In the genomic region with DNA sequence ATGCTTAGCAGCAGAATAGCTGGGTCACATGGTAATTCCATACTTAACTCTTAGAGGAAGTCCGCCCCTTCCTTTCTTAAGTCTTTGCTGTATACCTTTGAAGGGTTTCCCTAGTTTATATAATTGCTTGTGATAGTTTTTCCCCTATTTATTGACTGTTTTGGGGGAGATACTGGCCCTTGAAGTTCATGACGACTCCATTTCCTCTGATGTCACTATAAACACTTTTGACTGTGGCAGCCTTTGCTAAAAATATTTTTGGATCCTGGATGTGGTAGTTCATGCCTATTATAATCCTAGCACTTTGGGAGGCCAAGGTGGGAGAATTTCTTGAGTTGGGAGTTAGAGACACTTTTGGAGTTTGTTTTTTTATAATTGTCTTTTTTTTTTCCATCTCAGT, we compare ENCODE assay signal across 20 cellular contexts. TPM values are rescaled to one million over a fixed set of nuclear protein-coding genes. Genes with fewer than 3 reads are reported as not detected.
DNase-seq lines count a peak whose midpoint lies in the region; ATAC-seq and TF ChIP-seq lines count a peak whose summit lies in the region.
"Had no signal": no experiment of that assay in that cellular context is flagged by ENCODE, and none has a peak within 500 bp of the region (broad histone marks: within the 10 kb centered on the region; RNA-seq: fewer than 3 reads in every experiment).

No MANE protein-coding gene starts in this region.

- peaks cover 0 to 12% (median 2%) of the 10 kb centered on the region in 4 donors for H3K4me1 ChIP-seq in tibial artery

- H3K9me3 ChIP-seq in tibial artery, result no peaks in the 10 kb centered on the region
- H3K9me3 ChIP-seq: lower lobe of right lung, testis, vagina had no signal

- intact Hi-C loops in natural killer cell (cut with micrococcal nuclease) (loop anchor here (10.0 kb wide), 1 partner anchor 57 kb away; no protein-coding TSS in a partner anchor), tibial artery (cut with DNase I; ENCODE audit: low total_unique reads) (no loop called here)

- peaks cover 0 to 3% (median 0%) of the 10 kb centered on the region in 3 donors for H3K36me3 ChIP-seq in tibial artery
- H3K36me3 ChIP-seq: vagina had no signal

- H3K27ac Mint-ChIP-seq in natural killer cell, result peak overlapping the region; percentile 12 to 32
- H3K27ac Mint-ChIP-seq in natural killer cell treated with Interleukin-12 subunit alpha and Interleukin-12 subunit beta and Interleukin-15 and Interleukin-18, amount 100 ng/mL, for 72 hours, result no peak overlapping the region
- peak overlapping the region; percentile 18 for H3K27ac Mint-ChIP-seq in activated naive CD8-positive, alpha-beta T cell treated with anti-CD3 and anti-CD28 coated beads for 36 hours
- peak overlapping the region; percentile 58 for H3K27ac Mint-ChIP-seq in memory B cell
- H3K27ac Mint-ChIP-seq: dendritic cell treated with granulocyte-macrophage colony-stimulating factor and Interleukin-4, amounts not matched to agents 40 ng/mL and 50 ng/mL, for 4 days; stimulated activated memory B cell treated with anti-CD40 and anti-IgM and Interleukin-4, amounts not matched to agents 10 μg/mL and 1 μg/mL and 100 μg/mL, for 72 hours had no signal

- H3K36me3 Mint-ChIP-seq in natural killer cell (no peaks in the 10 kb centered on the region), memory B cell (peaks cover 9% of the 10 kb centered on the region)
- H3K36me3 Mint-ChIP-seq in natural killer cell treated with Interleukin-12 subunit alpha and Interleukin-12 subunit beta and Interleukin-15 and Interleukin-18, amount 100 ng/mL, for 72 hours, result no peaks in the 10 kb centered on the region
- peaks cover 11% of the 10 kb centered on the region for H3K36me3 Mint-ChIP-seq in activated naive CD8-positive, alpha-beta T cell treated with anti-CD3 and anti-CD28 coated beads for 36 hours

- DNase-seq in natural killer cell (no peak), memory B cell (ENCODE audit: low spot score in 2 of 2) (no peak), tibial artery (no peak), islet precursor cell (no peak)
- no peak for DNase-seq in natural killer cell treated with Interleukin-12 subunit alpha and Interleukin-12 subunit beta and Interleukin-15 and Interleukin-18, amount 100 ng/mL, for 72 hours (ENCODE audit: low spot score)
- DNase-seq in activated naive CD8-positive, alpha-beta T cell treated with anti-CD3 and anti-CD28 coated beads for 36 hours, result no peak
- DNase-seq: activated CD4-positive, alpha-beta T cell treated with anti-CD3 and anti-CD28 coated beads for 48 hours; activated effector memory CD4-positive, alpha-beta T cell treated with Interleukin-2 at 50 U/mL for 16 hours; DMS153; lower lobe of right lung; NCI-H1048; NCI-H1930; NCI-H526 treated with DMSO at 0.1 percent for 48 hours; nucleus accumbens; small intestine; testis had no signal

- no peak overlapping the region for H3K27ac ChIP-seq in tibial artery
- H3K27ac ChIP-seq: lower lobe of right lung, testis, vagina had no signal

- H3K4me1 Mint-ChIP-seq in natural killer cell (peaks cover 17 to 28% of the 10 kb centered on the region in 2 donors), memory B cell (peaks cover 23% of the 10 kb centered on the region)
- H3K4me1 Mint-ChIP-seq in natural killer cell treated with Interleukin-12 subunit alpha and Interleukin-12 subunit beta and Interleukin-15 and Interleukin-18, amount 100 ng/mL, for 72 hours (ENCODE audit: low read depth in 2 of 2), result peaks cover 5 to 9% of the 10 kb centered on the region in 2 donors
- peaks cover 15% of the 10 kb centered on the region for H3K4me1 Mint-ChIP-seq in activated naive CD8-positive, alpha-beta T cell treated with anti-CD3 and anti-CD28 coated beads for 36 hours

- no peaks in the 10 kb centered on the region for H3K27me3 Mint-ChIP-seq in natural killer cell (ENCODE audit: low read depth in 2 of 2)
- H3K27me3 Mint-ChIP-seq in natural killer cell treated with Interleukin-12 subunit alpha and Interleukin-12 subunit beta and Interleukin-15 and Interleukin-18, amount 100 ng/mL, for 72 hours, result no peaks in the 10 kb centered on the region
- H3K27me3 Mint-ChIP-seq in activated naive CD8-positive, alpha-beta T cell treated with anti-CD3 and anti-CD28 coated beads for 36 hours, result no peaks in the 10 kb centered on the region
- no peaks in the 10 kb centered on the region for H3K27me3 Mint-ChIP-seq in memory B cell
- H3K27me3 Mint-ChIP-seq: dendritic cell treated with granulocyte-macrophage colony-stimulating factor and Interleukin-4, amounts not matched to agents 40 ng/mL and 50 ng/mL, for 4 days; stimulated activated memory B cell treated with anti-CD40 and anti-IgM and Interleukin-4, amounts not matched to agents 10 μg/mL and 1 μg/mL and 100 μg/mL, for 72 hours had no signal

- H3K9me3 Mint-ChIP-seq in natural killer cell, result no peaks in the 10 kb centered on the region
- no peaks in the 10 kb centered on the region for H3K9me3 Mint-ChIP-seq in natural killer cell treated with Interleukin-12 subunit alpha and Interleukin-12 subunit beta and Interleukin-15 and Interleukin-18, amount 100 ng/mL, for 72 hours
- H3K9me3 Mint-ChIP-seq in activated naive CD8-positive, alpha-beta T cell treated with anti-CD3 and anti-CD28 coated beads for 36 hours, result no peaks in the 10 kb centered on the region
- no peaks in the 10 kb centered on the region for H3K9me3 Mint-ChIP-seq in memory B cell
- H3K9me3 Mint-ChIP-seq: dendritic cell treated with granulocyte-macrophage colony-stimulating factor and Interleukin-4, amounts not matched to agents 40 ng/mL and 50 ng/mL, for 4 days; stimulated activated memory B cell treated with anti-CD40 and anti-IgM and Interleukin-4, amounts not matched to agents 10 μg/mL and 1 μg/mL and 100 μg/mL, for 72 hours had no signal

- H3K4me3 Mint-ChIP-seq in natural killer cell (no peak overlapping the region), memory B cell (no peak overlapping the region)
- H3K4me3 Mint-ChIP-seq in natural killer cell treated with Interleukin-12 subunit alpha and Interleukin-12 subunit beta and Interleukin-15 and Interleukin-18, amount 100 ng/mL, for 72 hours, result no peak overlapping the region
- H3K4me3 Mint-ChIP-seq in activated naive CD8-positive, alpha-beta T cell treated with anti-CD3 and anti-CD28 coated beads for 36 hours, result no peak overlapping the region
- H3K4me3 Mint-ChIP-seq: dendritic cell treated with granulocyte-macrophage colony-stimulating factor and Interleukin-4, amounts not matched to agents 40 ng/mL and 50 ng/mL, for 4 days; stimulated activated memory B cell treated with anti-CD40 and anti-IgM and Interleukin-4, amounts not matched to agents 10 μg/mL and 1 μg/mL and 100 μg/mL, for 72 hours had no signal

- TF ChIP-seq CTCF in natural killer cell (IDR thresholded peaks at IDR 0.05), result no peak
- no peak for TF ChIP-seq CTCF in tibial artery (IDR thresholded peaks at IDR 0.05)

- H3K27me3 ChIP-seq in tibial artery, result no peaks in the 10 kb centered on the region
- H3K27me3 ChIP-seq: testis, vagina had no signal

- no peak overlapping the region for H3K4me3 ChIP-seq in tibial artery
- H3K4me3 ChIP-seq: lower lobe of right lung, testis, vagina had no signal

- ATAC-seq in natural killer cell (no peak), memory B cell (ENCODE audit: low read depth) (no peak), HG03175 (IDR thresholded peaks at IDR 0.05; ENCODE audit: unreplicated experiment) (no peak)
- no peak for ATAC-seq in natural killer cell treated with Interleukin-12 subunit alpha and Interleukin-12 subunit beta and Interleukin-15 and Interleukin-18, amount 100 ng/mL, for 72 hours
- ATAC-seq: lower lobe of right lung; stimulated activated memory B cell treated with anti-CD40 and anti-IgM and Interleukin-4, amounts not matched to agents 10 μg/mL and 1 μg/mL and 100 μg/mL, for 72 hours had no signal

RNA-seq across cellular contexts. Expression of a gene that starts 38.4 kb away (rescaled TPM):
- 100 to 1,000 TPM; 117 to 147 (median 143) TPM for total RNA-seq in natural killer cell
- total RNA-seq in natural killer cell treated with Interleukin-12 subunit alpha and Interleukin-12 subunit beta and Interleukin-15 and Interleukin-18, amount 100 ng/mL, for 72 hours, result 100 to 1,000 TPM in 1 of 2 donors, 10 to 100 TPM in 1; 96.8 to 166 TPM
- 10 to 100 TPM; 64.0 to 66.4 TPM for total RNA-seq in activated naive CD8-positive, alpha-beta T cell treated with anti-CD3 and anti-CD28 coated beads for 36 hours

Comparison
In these comparisons a context has a peak if more than half of its experiments do, and no peak if none do; other contexts are left out.
1. H3K27ac Mint-ChIP-seq: peak in natural killer cell (2 of 2), activated naive CD8-positive, alpha-beta T cell treated with anti-CD3 and anti-CD28 coated beads for 36 hours (single experiment) and memory B cell (single experiment); none in natural killer cell treated with Interleukin-12 subunit alpha and Interleukin-12 subunit beta and Interleukin-15 and Interleukin-18, amount 100 ng/mL, for 72 hours (0 of 2).